ENCODE assay signal across 8 cellular contexts in genomic region chr11:72446929-72447753, GRCh38. TPM values are rescaled to one million over a fixed set of nuclear protein-coding genes. Genes with fewer than 3 reads are reported as not detected.
DNase-seq lines count a peak whose midpoint lies in the region; ATAC-seq and TF ChIP-seq lines count a peak whose summit lies in the region.

No MANE protein-coding gene starts in this region.

- ATAC-seq in T-cell (replicated peaks in 1 of 4): peak; percentile 54 to 68 (median 55)
- no peak for ATAC-seq in HG02973 (IDR thresholded peaks at IDR 0.05; ENCODE audit: unreplicated experiment)

- CTCF ChIA-PET in T-cell (lab: Charles Lee): interaction anchor here (0.6 to 0.8 kb wide), 6 partner anchors 9 to 155 kb away, joined by 3 to 12 read pairs (median 4); partner anchors contain the start of gene CLPB (in 1 of the 2)

- no peaks in the 10 kb centered on the region for H3K36me3 Mint-ChIP-seq in T-cell
- H3K36me3 Mint-ChIP-seq in progenitor cell of endocrine pancreas (ENCODE audit: insufficient read depth): no peaks in the 10 kb centered on the region

- POLR2A ChIA-PET in T-cell (lab: Charles Lee): no interaction called here

- H3K27ac ChIP-seq in 22Rv1: no peak overlapping the region

- TF ChIP-seq CTCF in 22Rv1 (IDR thresholded peaks at IDR 0.05) (peak; percentile 89), progenitor cell of endocrine pancreas (IDR thresholded peaks at IDR 0.05; ENCODE audit: unreplicated experiment) (peak; percentile 74)

- H3K4me1 Mint-ChIP-seq in T-cell (peaks cover 0 to under 1% (median 0%) of the 10 kb centered on the region in 3 donors), progenitor cell of endocrine pancreas (ENCODE audit: low read depth) (no peaks in the 10 kb centered on the region)

- H3K27ac Mint-ChIP-seq in T-cell: no peak overlapping the region
- no peak overlapping the region for H3K27ac Mint-ChIP-seq in progenitor cell of endocrine pancreas

- H3K4me3 Mint-ChIP-seq in T-cell (no peak overlapping the region), progenitor cell of endocrine pancreas (ENCODE audit: low read depth) (no peak overlapping the region)

- H3K27me3 Mint-ChIP-seq in T-cell (peaks cover 9 to 11% of the 10 kb centered on the region in 2 donors), progenitor cell of endocrine pancreas (peaks cover 7% of the 10 kb centered on the region)

- DNase-seq in GM04504 (ENCODE audit: low read depth): peak; percentile 41
- peak; percentile 43 for DNase-seq in NCI-H146 treated with DMSO at 0.1 percent for 48 hours (lab: John Stamatoyannopoulos, UW; ENCODE audit: unreplicated experiment)
- peak in 1 of 34 experiments; percentile 26 for DNase-seq in T-cell
- DNase-seq in fibroblast of the conjunctiva (ENCODE audit: low read depth): peak; percentile 57
- DNase-seq in progenitor cell of endocrine pancreas (ENCODE audit: low spot score, unreplicated experiment): no peak
- no peak for DNase-seq in stimulated activated CD4-positive, alpha-beta T cell treated with anti-CD3 and anti-CD28 coated beads, Interleukin-1b, Interleukin-23, amount 100 ng/mL, for 48 hours

- H3K9me3 Mint-ChIP-seq in T-cell (no peaks in the 10 kb centered on the region), progenitor cell of endocrine pancreas (ENCODE audit: low read depth) (peaks cover 13% of the 10 kb centered on the region)

RNA-seq across cellular contexts. Expression of gene CLPB, which starts 12.8 kb away (rescaled TPM):
- total RNA-seq in T-cell (10 to 100 TPM; 12.7 to 19.0 (median 18.3) TPM), progenitor cell of endocrine pancreas (19.5 and 21.1 TPM in 2 replicates)

Comparison
In these comparisons a context has a peak if more than half of its experiments do, and no peak if none do; other contexts are left out.
1. DNase-seq: peak in GM04504 (single experiment), NCI-H146 treated with DMSO at 0.1 percent for 48 hours (single experiment) and fibroblast of the conjunctiva (single experiment); none in progenitor cell of endocrine pancreas (single experiment) and stimulated activated CD4-positive, alpha-beta T cell treated with anti-CD3 and anti-CD28 coated beads, Interleukin-1b, Interleukin-23, amount 100 ng/mL, for 48 hours (single experiment).